In genomic region chr12:31073527-31074332, GRCh38 we compare ENCODE assay signal across 8 cellular contexts. TPM values are rescaled to one million over a fixed set of nuclear protein-coding genes. Genes with fewer than 3 reads are reported as not detected.
DNase-seq lines count a peak whose midpoint lies in the region; ATAC-seq and TF ChIP-seq lines count a peak whose summit lies in the region.
"Not testable (repeated sequence)": the region's sequence is repeated elsewhere in the genome, so short reads cannot be mapped to it uniquely, and the experiment has no call there.

TSS of gene DDX11 (plus strand) at chr12:31073860. CDS start at chr12:31078394, 4,534 bp downstream.

- not testable (repeated sequence) for H3K9me2 ChIP-seq in PC-9 (ENCODE audit: insufficient read depth)

- H3K4me3 ChIP-seq in Jurkat, Clone E6-1 (ENCODE audit: low read length) = peak within 1 kb of the TSS; percentile 89
- H3K4me3 ChIP-seq in PC-9 = peak within 1 kb of the TSS; percentile 64

- peak within 1 kb of the TSS; percentile 100 for H3K4me2 ChIP-seq in PC-9

- not testable (repeated sequence) for BruUV-seq in PC-9 (replicated peaks; lab: Mats Ljungman, UMichigan)

- POLR2A ChIA-PET in PC-9 (lab: Charles Lee; ENCODE audit: unreplicated experiment) = interaction anchor here (0.6 to 0.7 kb wide), 4 partner anchors 20 to 1490 kb away, joined by 3 to 8 read pairs (median 3); no protein-coding TSS in a partner anchor

- H2AFZ ChIP-seq in PC-9 = peak within 1 kb of the TSS; percentile 82

- peaks cover 12% of the 10 kb centered on the region for H3F3A ChIP-seq in PC-9 (ENCODE audit: insufficient read depth, low read depth)

- H3K36me3 ChIP-seq in PC-9 (ENCODE audit: low read depth) = not testable (repeated sequence)

- peaks cover 21% of the 10 kb centered on the region for H3K79me2 ChIP-seq in PC-9 (ENCODE audit: low read depth)

- ATAC-seq in GM21717 (IDR thresholded peaks at IDR 0.05; ENCODE audit: unreplicated experiment) = peak; percentile 95
- ATAC-seq in esophagus mucosa = peak; percentile 90

- peaks cover 12% of the 10 kb centered on the region for H3K4me1 ChIP-seq in PC-9 (replicated peaks; ENCODE audit: insufficient read depth)

- not testable (repeated sequence) for H3K9me3 ChIP-seq in PC-9 (ENCODE audit: insufficient read depth, low read depth)

- DNase-seq in DMS153 treated with DMSO at 0.1 percent for 48 hours (lab: John Stamatoyannopoulos, UW; ENCODE audit: unreplicated experiment) = peak; percentile 73
- peak; percentile 86 for DNase-seq in Jurkat, Clone E6-1 (ENCODE audit: low read depth, low spot score)
- peak; percentile 78 to 98 for DNase-seq in PC-9
- DNase-seq in activated T-cell treated with anti-CD3 and anti-CD28 coated beads, Interleukin-2, amount 50 U/mL, for 1 hour = peak; percentile 93
- DNase-seq in myocyte (ENCODE audit: low read depth) = peak; percentile 92
- DNase-seq in stimulated activated CD8-positive, alpha-beta memory T cell treated with anti-CD3 and anti-CD28 coated beads, Interleukin-7, amount 100 ng/mL, for 4 hours (ENCODE audit: low read depth in 2 of 2) = peak; percentile 85 to 92

- TF ChIP-seq CTCF in PC-9 (conservative IDR thresholded peaks at IDR 0.05) = not testable (repeated sequence)

- intact Hi-C loops in PC-9 (cut with micrococcal nuclease; ENCODE audit: unreplicated experiment) = loop anchor here (1.0 kb wide), 1 partner anchor 67 kb away; no protein-coding TSS in a partner anchor

- peak within 1 kb of the TSS; percentile 67 for H3K27ac ChIP-seq in PC-9

- H3K27me3 ChIP-seq in PC-9 (ENCODE audit: insufficient read depth, low read depth) = not testable (repeated sequence)

- not testable (repeated sequence) for H4K20me1 ChIP-seq in PC-9 (ENCODE audit: insufficient read depth)

- CTCF ChIA-PET in PC-9 (lab: Charles Lee) = interaction anchor here (0.6 kb wide), 1 partner anchor 223 kb away, joined by 3 read pairs; no protein-coding TSS in a partner anchor

RNA-seq across cellular contexts. Expression of gene DDX11, which starts in this region (rescaled TPM):
- polyA plus RNA-seq in Jurkat, Clone E6-1 (2012; ENCODE audit: insufficient read depth, insufficient read length) = 126 TPM
- total RNA-seq in PC-9 (2021) = 191 and 196 TPM in 2 replicates
- 17.7 TPM for total RNA-seq in esophagus mucosa
- total RNA-seq in myocyte = 17.8 and 23.7 TPM in 2 replicates
- 13.3 TPM for polyA plus RNA-seq in myocyte (2012)

Comparison
In these comparisons a context has a peak if more than half of its experiments do, and no peak if none do; other contexts are left out.
1. Peak in every context shown above with its lines: DNase-seq, ATAC-seq, H3K4me3 ChIP-seq and H3K27ac ChIP-seq.